Comparison of ENCODE assay signal across 1 cellular context in the genomic region with DNA sequence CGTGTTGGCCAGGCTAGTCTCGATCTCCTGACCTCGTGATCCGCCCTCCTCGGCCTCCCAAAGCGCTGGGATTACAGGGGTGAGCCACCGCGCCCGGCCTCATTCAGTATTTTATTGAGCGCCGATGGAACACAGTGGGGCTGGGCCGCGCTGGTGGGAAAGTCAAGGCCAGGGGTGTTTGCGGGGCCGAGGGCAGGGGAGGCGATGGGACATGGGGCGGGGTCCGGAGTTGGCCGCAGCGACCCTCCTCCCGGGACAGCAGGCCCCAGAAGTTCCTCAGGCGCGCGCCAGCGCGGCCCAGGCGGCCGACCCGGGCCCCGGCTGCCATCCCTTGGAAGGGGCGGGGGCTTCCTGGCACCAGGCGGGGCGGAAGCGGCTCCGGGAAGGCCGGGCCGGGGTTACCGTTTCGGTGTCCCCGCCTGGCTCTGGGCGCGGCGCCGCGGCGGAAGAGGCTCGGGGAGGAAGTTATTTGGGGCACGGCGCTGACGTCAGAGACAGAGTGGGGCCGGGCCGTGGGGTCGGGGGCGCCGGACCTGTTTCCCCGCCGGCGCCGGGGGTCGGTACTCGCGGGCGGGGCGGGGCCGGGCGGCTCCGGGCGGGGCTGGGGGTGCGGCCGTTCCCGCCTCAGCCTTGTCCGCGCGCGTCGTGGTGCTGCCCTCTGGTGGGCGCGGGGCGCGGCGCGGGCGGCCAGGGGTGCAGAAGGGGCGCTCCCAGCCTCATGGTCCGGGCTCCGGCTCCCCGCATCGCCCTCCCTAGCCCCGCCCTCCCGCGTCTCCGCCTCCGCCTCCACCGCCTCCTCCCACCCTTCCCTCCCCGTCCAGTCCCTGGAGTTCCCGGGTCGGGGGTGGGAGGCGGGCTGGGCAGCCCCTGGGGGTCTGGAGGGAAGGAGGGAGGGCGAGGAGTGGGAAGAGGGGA.
TF ChIP-seq lines count a peak whose summit lies in the region.

No MANE protein-coding gene starts in this region.

TF ChIP-seq in K562, 482 proteins besides CTCF, POLR2A, EP300 and RAD21 (continued from another document and continues in another):
- TF ChIP-seq ZNF639 (CRISPR knock-in tag; conservative IDR thresholded peaks at IDR 0.05 in 1 of 2, IDR thresholded peaks at IDR 0.05 in 1 of 2) (peak in 1 of 2 experiments; percentile 100; a peak in 2 of 4 replicates), CREB1 (IDR thresholded peaks at IDR 0.05) (peak; percentile 92), CREB1 (CRISPR knock-in tag; IDR thresholded peaks at IDR 0.05) (peak; percentile 95), PML (IDR thresholded peaks at IDR 0.05; ENCODE audit: low read length) (no peak), NFXL1 (CRISPR knock-in tag; IDR thresholded peaks at IDR 0.05) (no peak), ZFPM2 (CRISPR knock-in tag; IDR thresholded peaks at IDR 0.05) (no peak), PHF20 (IDR thresholded peaks at IDR 0.05; ENCODE audit: partially characterized antibody) (peak; percentile 87), SAFB2 (IDR thresholded peaks at IDR 0.05; ENCODE audit: borderline replicate concordance, low read depth, low read length, severe bottlenecking) (no peak), HDAC3 (IDR thresholded peaks at IDR 0.05; ENCODE audit: borderline replicate concordance, partially characterized antibody) (no peak), ZNF175 (CRISPR knock-in tag; IDR thresholded peaks at IDR 0.05; ENCODE audit: low read depth) (no peak), RBBP5 (IDR thresholded peaks at IDR 0.05; ENCODE audit: borderline replicate concordance, insufficient read depth, low read length, poor library complexity, severe bottlenecking) (peak; percentile 66), TSC22D4 (tag; IDR thresholded peaks at IDR 0.05) (no peak), KHSRP (IDR thresholded peaks at IDR 0.05) (no peak), POLR2AphosphoS5 (IDR thresholded peaks at IDR 0.05; ENCODE audit: control insufficient read depth, insufficient read depth, low read depth, low read length) (peak; percentile 17; the same call in 1 of the 2 replicates), POLR2G (IDR thresholded peaks at IDR 0.05; ENCODE audit: low read depth, low read length) (peak; percentile 89), FIP1L1 (IDR thresholded peaks at IDR 0.05; ENCODE audit: low read depth, low read length, poor library complexity, severe bottlenecking) (peak; percentile 78), FOXK2 (conservative IDR thresholded peaks at IDR 0.05 in 1 of 2, IDR thresholded peaks at IDR 0.05 in 1 of 2; ENCODE audit: low read depth in 2 of 2) (no peak), ZNF224 (CRISPR knock-in tag; IDR thresholded peaks at IDR 0.05) (no peak), ZC3H4 (CRISPR knock-in tag; IDR thresholded peaks at IDR 0.05; ENCODE audit: borderline replicate concordance) (no peak), JUN (IDR thresholded peaks at IDR 0.05; ENCODE audit: borderline replicate concordance, low read depth, low read length) (no peak), JUN (CRISPR knock-in tag; IDR thresholded peaks at IDR 0.05; ENCODE audit: borderline replicate concordance) (no peak; the same call in 1 of the 2 replicates), ELF1 (tag; IDR thresholded peaks at IDR 0.05) (peak; percentile 79), MAZ (CRISPR knock-in tag; conservative IDR thresholded peaks at IDR 0.05 in 1 of 2, IDR thresholded peaks at IDR 0.05 in 1 of 2) (peak; percentile 72 to 86), KDM4B (IDR thresholded peaks at IDR 0.05; ENCODE audit: borderline replicate concordance in 2 of 2, low read depth in 1 of 2) (peak in 1 of 2 experiments; percentile 89; a peak in 2 of 4 replicates), MTA1 (IDR thresholded peaks at IDR 0.05; ENCODE audit: borderline replicate concordance) (no peak), ZNF644 (tag; IDR thresholded peaks at IDR 0.05; ENCODE audit: low read depth) (no peak; the same call in 1 of the 2 replicates), RNF2 (IDR thresholded peaks at IDR 0.05) (peak; percentile 26; the same call in 1 of the 2 replicates), POLR2H (tag; IDR thresholded peaks at IDR 0.05; ENCODE audit: low read depth) (no peak), ZNF212 (CRISPR knock-in tag; IDR thresholded peaks at IDR 0.05) (no peak), GABPB1 (CRISPR knock-in tag; IDR thresholded peaks at IDR 0.05) (peak; percentile 99), CBX2 (IDR thresholded peaks at IDR 0.05; ENCODE audit: insufficient read depth, low read length, poor library complexity, severe bottlenecking) (no peak), BRCA1 (IDR thresholded peaks at IDR 0.05) (no peak), BRCA1 (CRISPR knock-in tag; IDR thresholded peaks at IDR 0.05) (no peak), TAF1 (IDR thresholded peaks at IDR 0.05; ENCODE audit: control insufficient read depth, extremely low read depth, insufficient read depth, low read length, severe bottlenecking) (peak; percentile 53), NELFE (IDR thresholded peaks at IDR 0.05; ENCODE audit: insufficient read depth, insufficient read length) (no peak), E2F8 (IDR thresholded peaks at IDR 0.05; ENCODE audit: low read depth, partially characterized antibody) (peak; percentile 58), HMGN3 (IDR thresholded peaks at IDR 0.05; ENCODE audit: borderline replicate concordance, extremely low read depth, insufficient read length, low read depth, low read length) (peak; percentile 76), ATF7 (IDR thresholded peaks at IDR 0.05) (peak; percentile 84), TEAD1 (CRISPR knock-in tag; IDR thresholded peaks at IDR 0.05) (peak in 1 of 2 experiments; percentile 58; a peak in 1 of 4 replicates), HNRNPL (IDR thresholded peaks at IDR 0.05; ENCODE audit: low read depth, low read length) (peak; percentile 67; the same call in 1 of the 2 replicates), ZNF324 (CRISPR knock-in tag; IDR thresholded peaks at IDR 0.05) (no peak)
- TF ChIP-seq, protein P1, sequence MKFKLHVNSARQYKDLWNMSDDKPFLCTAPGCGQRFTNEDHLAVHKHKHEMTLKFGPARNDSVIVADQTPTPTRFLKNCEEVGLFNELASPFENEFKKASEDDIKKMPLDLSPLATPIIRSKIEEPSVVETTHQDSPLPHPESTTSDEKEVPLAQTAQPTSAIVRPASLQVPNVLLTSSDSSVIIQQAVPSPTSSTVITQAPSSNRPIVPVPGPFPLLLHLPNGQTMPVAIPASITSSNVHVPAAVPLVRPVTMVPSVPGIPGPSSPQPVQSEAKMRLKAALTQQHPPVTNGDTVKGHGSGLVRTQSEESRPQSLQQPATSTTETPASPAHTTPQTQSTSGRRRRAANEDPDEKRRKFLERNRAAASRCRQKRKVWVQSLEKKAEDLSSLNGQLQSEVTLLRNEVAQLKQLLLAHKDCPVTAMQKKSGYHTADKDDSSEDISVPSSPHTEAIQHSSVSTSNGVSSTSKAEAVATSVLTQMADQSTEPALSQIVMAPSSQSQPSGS (CRISPR knock-in tag; IDR thresholded peaks at IDR 0.05): peak; percentile 80; the same call in 1 of the 2 replicates
- TF ChIP-seq, protein P2, sequence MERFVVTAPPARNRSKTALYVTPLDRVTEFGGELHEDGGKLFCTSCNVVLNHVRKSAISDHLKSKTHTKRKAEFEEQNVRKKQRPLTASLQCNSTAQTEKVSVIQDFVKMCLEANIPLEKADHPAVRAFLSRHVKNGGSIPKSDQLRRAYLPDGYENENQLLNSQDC (CRISPR knock-in tag; IDR thresholded peaks at IDR 0.05): 0 out of 2 replicates have a peak, but pooled peaks have one; percentile 45
- TF ChIP-seq, protein P3, sequence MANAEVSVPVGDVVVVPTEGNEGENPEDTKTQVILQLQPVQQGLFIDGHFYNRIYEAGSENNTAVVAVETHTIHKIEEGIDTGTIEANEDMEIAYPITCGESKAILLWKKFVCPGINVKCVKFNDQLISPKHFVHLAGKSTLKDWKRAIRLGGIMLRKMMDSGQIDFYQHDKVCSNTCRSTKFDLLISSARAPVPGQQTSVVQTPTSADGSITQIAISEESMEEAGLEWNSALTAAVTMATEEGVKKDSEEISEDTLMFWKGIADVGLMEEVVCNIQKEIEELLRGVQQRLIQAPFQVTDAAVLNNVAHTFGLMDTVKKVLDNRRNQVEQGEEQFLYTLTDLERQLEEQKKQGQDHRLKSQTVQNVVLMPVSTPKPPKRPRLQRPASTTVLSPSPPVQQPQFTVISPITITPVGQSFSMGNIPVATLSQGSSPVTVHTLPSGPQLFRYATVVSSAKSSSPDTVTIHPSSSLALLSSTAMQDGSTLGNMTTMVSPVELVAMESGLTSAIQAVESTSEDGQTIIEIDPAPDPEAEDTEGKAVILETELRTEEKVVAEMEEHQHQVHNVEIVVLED (CRISPR knock-in tag; IDR thresholded peaks at IDR 0.05): peak; percentile 51
- TF ChIP-seq, protein P4, sequence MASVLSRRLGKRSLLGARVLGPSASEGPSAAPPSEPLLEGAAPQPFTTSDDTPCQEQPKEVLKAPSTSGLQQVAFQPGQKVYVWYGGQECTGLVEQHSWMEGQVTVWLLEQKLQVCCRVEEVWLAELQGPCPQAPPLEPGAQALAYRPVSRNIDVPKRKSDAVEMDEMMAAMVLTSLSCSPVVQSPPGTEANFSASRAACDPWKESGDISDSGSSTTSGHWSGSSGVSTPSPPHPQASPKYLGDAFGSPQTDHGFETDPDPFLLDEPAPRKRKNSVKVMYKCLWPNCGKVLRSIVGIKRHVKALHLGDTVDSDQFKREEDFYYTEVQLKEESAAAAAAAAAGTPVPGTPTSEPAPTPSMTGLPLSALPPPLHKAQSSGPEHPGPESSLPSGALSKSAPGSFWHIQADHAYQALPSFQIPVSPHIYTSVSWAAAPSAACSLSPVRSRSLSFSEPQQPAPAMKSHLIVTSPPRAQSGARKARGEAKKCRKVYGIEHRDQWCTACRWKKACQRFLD (CRISPR knock-in tag; IDR thresholded peaks at IDR 0.05): 0 out of 2 replicates have a peak, but pooled peaks have one; percentile 38
- TF ChIP-seq, protein P5, sequence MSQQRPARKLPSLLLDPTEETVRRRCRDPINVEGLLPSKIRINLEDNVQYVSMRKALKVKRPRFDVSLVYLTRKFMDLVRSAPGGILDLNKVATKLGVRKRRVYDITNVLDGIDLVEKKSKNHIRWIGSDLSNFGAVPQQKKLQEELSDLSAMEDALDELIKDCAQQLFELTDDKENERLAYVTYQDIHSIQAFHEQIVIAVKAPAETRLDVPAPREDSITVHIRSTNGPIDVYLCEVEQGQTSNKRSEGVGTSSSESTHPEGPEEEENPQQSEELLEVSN (IDR thresholded peaks at IDR 0.05; ENCODE audit: borderline replicate concordance in 1 of 2, extremely low read depth in 1 of 2, insufficient read depth in 1 of 2, insufficient read length in 1 of 2, low read depth in 1 of 2, low read length in 1 of 2, poor library complexity in 1 of 2, severe bottlenecking in 1 of 2): peak; percentile 47 to 85
- TF ChIP-seq, protein P6, sequence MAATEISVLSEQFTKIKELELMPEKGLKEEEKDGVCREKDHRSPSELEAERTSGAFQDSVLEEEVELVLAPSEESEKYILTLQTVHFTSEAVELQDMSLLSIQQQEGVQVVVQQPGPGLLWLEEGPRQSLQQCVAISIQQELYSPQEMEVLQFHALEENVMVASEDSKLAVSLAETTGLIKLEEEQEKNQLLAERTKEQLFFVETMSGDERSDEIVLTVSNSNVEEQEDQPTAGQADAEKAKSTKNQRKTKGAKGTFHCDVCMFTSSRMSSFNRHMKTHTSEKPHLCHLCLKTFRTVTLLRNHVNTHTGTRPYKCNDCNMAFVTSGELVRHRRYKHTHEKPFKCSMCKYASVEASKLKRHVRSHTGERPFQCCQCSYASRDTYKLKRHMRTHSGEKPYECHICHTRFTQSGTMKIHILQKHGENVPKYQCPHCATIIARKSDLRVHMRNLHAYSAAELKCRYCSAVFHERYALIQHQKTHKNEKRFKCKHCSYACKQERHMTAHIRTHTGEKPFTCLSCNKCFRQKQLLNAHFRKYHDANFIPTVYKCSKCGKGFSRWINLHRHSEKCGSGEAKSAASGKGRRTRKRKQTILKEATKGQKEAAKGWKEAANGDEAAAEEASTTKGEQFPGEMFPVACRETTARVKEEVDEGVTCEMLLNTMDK (IDR thresholded peaks at IDR 0.05; ENCODE audit: borderline replicate concordance, insufficient read depth, low read depth, low read length, poor library complexity, severe bottlenecking): peak; percentile 96
